14 cellular contexts compared by ENCODE assay signal in the genomic region with DNA sequence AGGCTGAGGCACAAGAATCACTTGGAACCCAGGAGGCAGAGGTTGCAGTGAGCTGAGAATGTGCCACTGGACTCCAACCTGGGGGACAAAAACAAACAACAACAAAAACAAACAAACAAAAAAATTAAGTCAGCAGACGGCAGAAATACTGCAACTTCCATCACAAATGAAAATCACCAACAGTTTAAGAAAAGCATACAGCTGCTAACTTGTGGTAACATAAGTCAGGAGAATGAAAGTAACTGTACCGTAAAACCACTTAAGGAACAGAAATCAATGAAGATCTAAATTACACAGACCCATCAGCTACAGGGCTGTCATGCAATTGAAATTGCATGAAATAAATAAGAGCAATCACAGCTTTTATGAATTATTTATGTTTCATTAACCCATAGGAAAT. TPM values are rescaled to one million over a fixed set of nuclear protein-coding genes. Genes with fewer than 3 reads are reported as not detected.
DNase-seq lines count a peak whose midpoint lies in the region; ATAC-seq, FAIRE-seq and TF ChIP-seq lines count a peak whose summit lies in the region.
"Had no signal": no experiment of that assay in that cellular context is flagged by ENCODE, and none has a peak within 500 bp of the region (broad histone marks: within the 10 kb centered on the region; RNA-seq: fewer than 3 reads in every experiment).

No MANE protein-coding gene starts in this region.

- POLR2A ChIA-PET in HEK293T (lab: Yijun Ruan, JAX) = interaction anchor here (1.5 kb wide), 1 partner anchor 19 kb away, joined by 3 read pairs; no protein-coding TSS in a partner anchor

- ATAC-seq in HG03520 (IDR thresholded peaks at IDR 0.05; ENCODE audit: unreplicated experiment) (peak; percentile 27), pancreas (no peak)
- peak; percentile 54 for ATAC-seq in stimulated activated memory B cell treated with anti-CD40 and anti-IgM and Interleukin-4, amounts not matched to agents 10 μg/mL and 1 μg/mL and 100 μg/mL, for 72 hours
- ATAC-seq: upper lobe of right lung had no signal

- H3K4me3 ChIP-seq in pancreas = no peak overlapping the region
- H3K4me3 ChIP-seq: upper lobe of right lung had no signal

- H3K27ac Mint-ChIP-seq in activated T-cell treated with anti-CD3 and anti-CD28 coated beads, Interleukin-2, amount 50 U/mL, for 24 hours = peak overlapping the region; percentile 76
- H3K27ac Mint-ChIP-seq in stimulated activated memory B cell treated with anti-CD40 and anti-IgM and Interleukin-4, amounts not matched to agents 10 μg/mL and 1 μg/mL and 100 μg/mL, for 72 hours = peak overlapping the region; percentile 93
- H3K27ac Mint-ChIP-seq: activated naive CD8-positive, alpha-beta T cell had no signal

- 86 to 89% methylated on average over 2 of the region's 2 CpGs for WGBS in pancreas, 2 donors

- no peak overlapping the region for H3K27ac ChIP-seq in pancreas
- H3K27ac ChIP-seq: upper lobe of right lung had no signal

- H3K9me3 ChIP-seq in pancreas = no peaks in the 10 kb centered on the region
- H3K9me3 ChIP-seq: upper lobe of right lung had no signal

- peaks cover 37% of the 10 kb centered on the region for H3K36me3 Mint-ChIP-seq in activated T-cell treated with anti-CD3 and anti-CD28 coated beads, Interleukin-2, amount 50 U/mL, for 24 hours (ENCODE audit: low read depth)
- H3K36me3 Mint-ChIP-seq in stimulated activated memory B cell treated with anti-CD40 and anti-IgM and Interleukin-4, amounts not matched to agents 10 μg/mL and 1 μg/mL and 100 μg/mL, for 72 hours = peaks cover 58% of the 10 kb centered on the region

- H3K9me3 Mint-ChIP-seq in activated T-cell treated with anti-CD3 and anti-CD28 coated beads, Interleukin-2, amount 50 U/mL, for 24 hours = no peaks in the 10 kb centered on the region
- peaks cover under 1% of the 10 kb centered on the region for H3K9me3 Mint-ChIP-seq in stimulated activated memory B cell treated with anti-CD40 and anti-IgM and Interleukin-4, amounts not matched to agents 10 μg/mL and 1 μg/mL and 100 μg/mL, for 72 hours

- CTCF ChIA-PET in HEK293T (lab: Yijun Ruan, JAX) = no interaction called here

- no peaks in the 10 kb centered on the region for H3K27me3 ChIP-seq in pancreas
- H3K27me3 ChIP-seq: upper lobe of right lung had no signal

- no peaks in the 10 kb centered on the region for H3K36me3 ChIP-seq in pancreas
- H3K36me3 ChIP-seq: upper lobe of right lung had no signal

- H3K27me3 Mint-ChIP-seq in activated T-cell treated with anti-CD3 and anti-CD28 coated beads, Interleukin-2, amount 50 U/mL, for 24 hours = no peaks in the 10 kb centered on the region
- H3K27me3 Mint-ChIP-seq in stimulated activated memory B cell treated with anti-CD40 and anti-IgM and Interleukin-4, amounts not matched to agents 10 μg/mL and 1 μg/mL and 100 μg/mL, for 72 hours = no peaks in the 10 kb centered on the region
- H3K27me3 Mint-ChIP-seq: activated naive CD8-positive, alpha-beta T cell had no signal

- TF ChIP-seq CTCF in pancreas (IDR thresholded peaks at IDR 0.05) = no peak

- no peak overlapping the region for H3K4me3 Mint-ChIP-seq in activated T-cell treated with anti-CD3 and anti-CD28 coated beads, Interleukin-2, amount 50 U/mL, for 24 hours
- H3K4me3 Mint-ChIP-seq in stimulated activated memory B cell treated with anti-CD40 and anti-IgM and Interleukin-4, amounts not matched to agents 10 μg/mL and 1 μg/mL and 100 μg/mL, for 72 hours = peak overlapping the region; percentile 69
- H3K4me3 Mint-ChIP-seq: activated naive CD8-positive, alpha-beta T cell had no signal

- intact Hi-C loops in pancreas (cut with DNase I) = no loop called here

- DNase-seq in activated T-cell treated with anti-CD3 and anti-CD28 coated beads, Interleukin-2, amount 50 U/mL, for 24 hours = no peak
- DNase-seq in activated T-cell treated with anti-CD3 and anti-CD28 coated beads, Interleukin-2, amount 50 U/mL, for 48 hours = no peak
- DNase-seq in HEK293T (ENCODE audit: extremely low spot score) (no peak), NCI-H1092 (lab: John Stamatoyannopoulos, UW) (no peak), pancreas (no peak)
- no peak for DNase-seq in stimulated activated CD4-positive, alpha-beta T cell treated with anti-CD3 and anti-CD28 coated beads, Interleukin-2, amount 100 ng/mL, for 48 hours
- DNase-seq: naive thymus-derived CD4-positive, alpha-beta T cell; NCI-H226; stimulated activated CD4-positive, alpha-beta T cell treated with anti-CD3 and anti-CD28 coated beads, Interleukin-1b, Interleukin-23, amount 100 ng/mL, for 48 hours; upper lobe of right lung had no signal

- H3K4me1 Mint-ChIP-seq in activated T-cell treated with anti-CD3 and anti-CD28 coated beads, Interleukin-2, amount 50 U/mL, for 24 hours (ENCODE audit: low read depth) = peaks cover 62% of the 10 kb centered on the region
- H3K4me1 Mint-ChIP-seq in stimulated activated memory B cell treated with anti-CD40 and anti-IgM and Interleukin-4, amounts not matched to agents 10 μg/mL and 1 μg/mL and 100 μg/mL, for 72 hours = peaks cover 91% of the 10 kb centered on the region

- no peaks in the 10 kb centered on the region for H3K4me1 ChIP-seq in pancreas
- H3K4me1 ChIP-seq: upper lobe of right lung had no signal

- FAIRE-seq in pancreas (lab: Jason Lieb, UNC) = no peak
- FAIRE-seq: endometrium had no signal

TF ChIP-seq in HEK293T, 16 proteins besides CTCF, POLR2A, EP300 and RAD21:
- no peak for TF ChIP-seq SUZ12 (IDR thresholded peaks at IDR 0.05)
- peak; percentile 9; the same call in 1 of the 2 replicates for TF ChIP-seq PKNOX1 (IDR thresholded peaks at IDR 0.05)

RNA-seq across cellular contexts. Expression of gene MCOLN2, which starts 25.0 kb away (rescaled TPM):
- total RNA-seq in pancreas = 1 to 10 TPM in 3 of 6 donors, under 1 TPM in 3; 0.47 to 1.7 (median 1.1) TPM
- under 1 TPM; 0.59 to 0.95 TPM for polyA plus RNA-seq in pancreas

Comparison
In these comparisons a context has a peak if more than half of its experiments do, and no peak if none do; other contexts are left out.
1. ATAC-seq: peak in HG03520 (single experiment) and stimulated activated memory B cell treated with anti-CD40 and anti-IgM and Interleukin-4, amounts not matched to agents 10 μg/mL and 1 μg/mL and 100 μg/mL, for 72 hours (single experiment); none in pancreas (0 of 4).